25 cellular contexts compared by ENCODE assay signal in genomic region chr18:4108016-4108415, GRCh38.
"Had no signal": no experiment of that assay in that cellular context is flagged by ENCODE, and none has a peak within 500 bp of the region (broad histone marks: within the 10 kb centered on the region; RNA-seq: fewer than 3 reads in every experiment).

No MANE protein-coding gene starts in this region.

- H3K36me3 ChIP-seq: brain microvascular endothelial cell, cardiac muscle cell, MG63, SJSA1 had no signal

- H3K27ac ChIP-seq: brain microvascular endothelial cell, cardiac muscle cell, SJSA1 had no signal

- H3K4me3 ChIP-seq: cardiac muscle cell, MG63, SJSA1 had no signal

- H3K9me3 ChIP-seq: MG63, SJSA1 had no signal

- H3K36me3 Mint-ChIP-seq: activated CD4-positive, alpha-beta memory T cell treated with anti-CD3 and anti-CD28 coated beads for 36 hours; activated naive CD8-positive, alpha-beta T cell had no signal

- H3K27ac Mint-ChIP-seq: activated B cell treated with CpG ODN at 0.5 μM for 24 hours; activated CD4-positive, alpha-beta memory T cell treated with anti-CD3 and anti-CD28 coated beads for 36 hours; activated CD4-positive, alpha-beta T cell treated with anti-CD3 and anti-CD28 coated beads, Interleukin-2, amount 10 ng/mL, durations not matched to agents 7 days and 5 days; activated naive CD4-positive, alpha-beta T cell treated with anti-CD3 and anti-CD28 coated beads for 36 hours; activated naive CD8-positive, alpha-beta T cell; activated T-helper 17 cell treated with anti-CD3 and anti-CD28 coated beads, Interleukin-2, amount 50 U/mL, for 72 hours; T-helper 17 cell had no signal

- H3K4me1 Mint-ChIP-seq: activated B cell treated with CpG ODN at 0.5 μM for 24 hours; activated CD4-positive, alpha-beta T cell treated with anti-CD3 and anti-CD28 coated beads, Interleukin-2, amount 10 ng/mL, durations not matched to agents 7 days and 5 days; activated T-helper 17 cell treated with anti-CD3 and anti-CD28 coated beads, Interleukin-2, amount 50 U/mL, for 72 hours; T-helper 17 cell had no signal

- DNase-seq: activated B cell treated with CpG ODN at 0.5 μM for 24 hours; activated CD4-positive, alpha-beta memory T cell treated with anti-CD3 and anti-CD28 coated beads for 36 hours; activated CD4-positive, alpha-beta T cell treated with anti-CD3 and anti-CD28 coated beads, Interleukin-2, amount 10 ng/mL, durations not matched to agents 7 days and 5 days; activated CD8-positive, alpha-beta memory T cell treated with anti-CD3 and anti-CD28 coated beads for 24 hours; activated gamma-delta T cell; activated naive CD4-positive, alpha-beta T cell treated with anti-CD3 and anti-CD28 coated beads for 36 hours; activated T-cell treated with anti-CD3 and anti-CD28 coated beads, Interleukin-2, amount 50 U/mL, for 48 hours; amygdala; brain microvascular endothelial cell; MG63; MV-4-11; NCI-H1092 treated with DMSO at 0.1 percent for 48 hours; NCI-H1417 treated with DMSO at 0.1 percent for 48 hours; NCI-H1694 treated with DMSO at 0.1 percent for 48 hours; NCI-H2081; NCI-H510A treated with DMSO at 0.1 percent for 48 hours; NCI-H69; PC-3; SHP77; T-helper 17 cell; T-helper 9 cell had no signal

- H3K9me3 Mint-ChIP-seq: activated B cell treated with CpG ODN at 0.5 μM for 24 hours; activated CD4-positive, alpha-beta memory T cell treated with anti-CD3 and anti-CD28 coated beads for 36 hours; activated CD4-positive, alpha-beta T cell treated with anti-CD3 and anti-CD28 coated beads, Interleukin-2, amount 10 ng/mL, durations not matched to agents 7 days and 5 days; activated naive CD4-positive, alpha-beta T cell treated with anti-CD3 and anti-CD28 coated beads for 36 hours; activated T-helper 17 cell treated with anti-CD3 and anti-CD28 coated beads, Interleukin-2, amount 50 U/mL, for 72 hours had no signal

- H3K4me1 ChIP-seq: SJSA1 had no signal

- H3K27me3 Mint-ChIP-seq: activated B cell treated with CpG ODN at 0.5 μM for 24 hours; activated CD4-positive, alpha-beta memory T cell treated with anti-CD3 and anti-CD28 coated beads for 36 hours had no signal

- H3K27me3 ChIP-seq: brain microvascular endothelial cell, cardiac muscle cell, MG63 had no signal

- H3K4me3 Mint-ChIP-seq: activated B cell treated with CpG ODN at 0.5 μM for 24 hours; activated CD4-positive, alpha-beta memory T cell treated with anti-CD3 and anti-CD28 coated beads for 36 hours; activated CD4-positive, alpha-beta T cell treated with anti-CD3 and anti-CD28 coated beads, Interleukin-2, amount 10 ng/mL, durations not matched to agents 7 days and 5 days; activated naive CD4-positive, alpha-beta T cell treated with anti-CD3 and anti-CD28 coated beads for 36 hours; activated naive CD8-positive, alpha-beta T cell; activated T-helper 17 cell treated with anti-CD3 and anti-CD28 coated beads, Interleukin-2, amount 50 U/mL, for 72 hours; T-helper 17 cell had no signal

- ATAC-seq: activated T-helper 17 cell treated with anti-CD3 and anti-CD28 coated beads, Interleukin-2, amount 50 U/mL, for 72 hours; PC-3; T-helper 17 cell had no signal
